7 cellular contexts compared by ENCODE assay signal in the genomic region with DNA sequence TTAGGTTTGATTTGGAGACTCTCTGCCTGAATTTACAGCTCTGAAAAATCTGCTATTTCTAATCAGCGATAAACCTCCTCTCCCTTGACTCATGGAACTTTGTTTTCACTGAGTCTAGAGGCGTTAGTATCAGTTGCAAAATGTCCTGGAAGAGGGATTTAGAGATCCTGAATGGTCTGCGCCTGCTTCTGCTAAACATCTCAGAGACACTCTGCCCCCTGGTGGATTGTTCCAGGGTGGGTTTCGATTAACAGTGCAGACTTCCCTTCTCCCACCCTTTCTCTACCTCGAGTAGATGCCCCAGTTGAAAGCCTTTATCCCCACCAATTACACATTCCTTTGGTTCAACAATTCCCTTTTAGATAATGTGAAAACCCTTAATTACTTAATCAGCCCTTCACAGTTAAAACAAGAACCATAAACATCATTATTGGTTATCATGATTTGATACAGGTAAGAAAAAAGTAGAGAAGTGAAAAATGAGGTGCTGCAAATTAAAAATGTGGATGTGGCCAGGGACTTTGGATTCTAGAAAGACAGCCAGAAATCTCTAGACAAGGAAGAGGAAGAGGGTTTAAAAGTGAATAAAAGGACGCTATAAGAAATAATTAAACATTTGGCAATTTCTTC. TPM values are rescaled to one million over a fixed set of nuclear protein-coding genes. Genes with fewer than 3 reads are reported as not detected.
DNase-seq lines count a peak whose midpoint lies in the region; ATAC-seq, FAIRE-seq and TF ChIP-seq lines count a peak whose summit lies in the region.

No MANE protein-coding gene starts in this region.

- H3K27me3 ChIP-seq in DND-41 (ENCODE audit: insufficient read depth, low read length, poor library complexity): no peaks in the 10 kb centered on the region
- H3K27me3 ChIP-seq in bronchial epithelial cell (ENCODE audit: control insufficient read depth, insufficient read depth, low read length): peaks cover 6% of the 10 kb centered on the region
- H3K27me3 ChIP-seq in testis: no peaks in the 10 kb centered on the region

- ATAC-seq in DND-41 (ENCODE audit: insufficient read depth, low read depth) (peak; percentile 67), HG03442 (IDR thresholded peaks at IDR 0.05; ENCODE audit: unreplicated experiment) (peak; percentile 87), left lobe of liver (peak; percentile 84)

- H3K4me3 ChIP-seq in DND-41 (ENCODE audit: low read depth in 1 of 2, low read length in 2 of 2): no peak overlapping the region
- H3K4me3 ChIP-seq in bronchial epithelial cell (ENCODE audit: low read depth, low read length): no peak overlapping the region
- H3K4me3 ChIP-seq in testis: no peak overlapping the region

- TF ChIP-seq CTCF in DND-41 (IDR thresholded peaks at IDR 0.05; ENCODE audit: borderline replicate concordance, extremely low read depth, low read length, poor library complexity, severe bottlenecking) (peak; percentile 71), bronchial epithelial cell (IDR thresholded peaks at IDR 0.05; ENCODE audit: insufficient read depth, low read length, severe bottlenecking) (peak; percentile 72), testis (IDR thresholded peaks at IDR 0.05) (peak; percentile 50 to 79 (median 77))

- no peak overlapping the region for H3K9ac ChIP-seq in DND-41 (ENCODE audit: low read depth, low read length)

- DNase-seq in DND-41 (peak; percentile 40), GM19240 (ENCODE audit: insufficient read length, low spot score) (peak; percentile 38), OCI-M1 (lab: John Stamatoyannopoulos, UW) (peak; percentile 90), bronchial epithelial cell (ENCODE audit: low read depth) (peak; percentile 86), left lobe of liver (ENCODE audit: low spot score) (peak; percentile 49), testis (peak; percentile 93)

- H3K4me2 ChIP-seq in DND-41 (ENCODE audit: insufficient read depth, low read length): no peak overlapping the region

- peaks cover 8% of the 10 kb centered on the region for H3K9me3 ChIP-seq in DND-41 (ENCODE audit: insufficient read depth, low read length, severe bottlenecking)
- H3K9me3 ChIP-seq in testis: no peaks in the 10 kb centered on the region

- intact Hi-C loops in testis (cut with DNase I; ENCODE audit: low total_unique reads): no loop called here

- no peak for FAIRE-seq in bronchial epithelial cell (lab: Jason Lieb, UNC)

- H4K20me1 ChIP-seq in DND-41 (ENCODE audit: insufficient read depth, low read length): no peaks in the 10 kb centered on the region

- H3K36me3 ChIP-seq in DND-41 (ENCODE audit: insufficient read depth, low read length) (no peaks in the 10 kb centered on the region), bronchial epithelial cell (ENCODE audit: control insufficient read depth, insufficient read depth, low read length) (no peaks in the 10 kb centered on the region), testis (ENCODE audit: low read depth, missing control alignments) (no peaks in the 10 kb centered on the region)

- H3K27ac ChIP-seq in DND-41 (ENCODE audit: low read length): no peak overlapping the region
- H3K27ac ChIP-seq in testis: no peak overlapping the region

- WGBS in testis, 2 donors: 23 to 27% methylated on average over 6 of the region's 6 CpGs

- no peaks in the 10 kb centered on the region for H3K4me1 ChIP-seq in DND-41 (ENCODE audit: insufficient read depth, low read length)
- H3K4me1 ChIP-seq in testis: no peaks in the 10 kb centered on the region

- no peaks in the 10 kb centered on the region for H3K79me2 ChIP-seq in DND-41 (ENCODE audit: insufficient read depth, low read length)

- no peak overlapping the region for H2AFZ ChIP-seq in DND-41 (ENCODE audit: low read depth, low read length)

- TF ChIP-seq POLR2A in testis (IDR thresholded peaks at IDR 0.05): no peak

RNA-seq across cellular contexts. Expression of gene HTR1B, which starts 5.5 kb away (rescaled TPM):
- total RNA-seq in bronchial epithelial cell (under 0.01 and 0.26 TPM in 2 replicates), left lobe of liver (not detected), testis (1 to 10 TPM; 2.5 to 4.7 TPM)
- 0.80 TPM for polyA plus RNA-seq in testis (ENCODE audit: insufficient read depth, low read depth, low replicate concordance)

Comparison
In these comparisons a context has a peak if more than half of its experiments do, and no peak if none do; other contexts are left out.
1. DNase-seq: peak in every context shown above with its lines; median percentile 93 in testis; 90 in OCI-M1; 86 in bronchial epithelial cell; 49 in left lobe of liver; 40 in DND-41; 38 in GM19240.